1 cellular context compared by ENCODE assay signal in the genomic region with DNA sequence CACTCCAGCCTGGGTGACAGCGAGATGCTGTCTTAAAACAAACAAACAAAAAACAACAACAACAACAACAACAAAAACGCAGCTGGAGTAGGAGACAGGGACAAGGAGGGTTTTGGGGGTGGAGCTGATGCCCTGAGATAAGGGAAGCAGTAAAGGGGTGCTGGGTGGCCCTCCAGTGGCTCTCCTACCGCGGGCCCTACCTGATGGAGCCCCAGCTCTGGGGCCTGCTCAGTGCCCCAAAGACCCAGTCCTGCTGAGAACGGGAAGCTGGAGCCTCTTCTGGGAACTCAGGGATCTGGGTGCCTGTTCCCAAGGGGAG.
TF ChIP-seq lines count a peak whose summit lies in the region.

No MANE protein-coding gene starts in this region.

TF ChIP-seq in IMR-90, 13 proteins besides CTCF, POLR2A, EP300 and RAD21:
- TF ChIP-seq MAZ (IDR thresholded peaks at IDR 0.05; ENCODE audit: borderline replicate concordance, low read depth, low read length) = no peak
- TF ChIP-seq NFE2L2 (IDR thresholded peaks at IDR 0.05; ENCODE audit: low read depth, low read length) = no peak
- TF ChIP-seq CHD1 (IDR thresholded peaks at IDR 0.05; ENCODE audit: low read depth, low read length) = no peak
- no peak for TF ChIP-seq FOS (IDR thresholded peaks at IDR 0.05; ENCODE audit: low read depth, low read length)
- TF ChIP-seq, protein P1, sequence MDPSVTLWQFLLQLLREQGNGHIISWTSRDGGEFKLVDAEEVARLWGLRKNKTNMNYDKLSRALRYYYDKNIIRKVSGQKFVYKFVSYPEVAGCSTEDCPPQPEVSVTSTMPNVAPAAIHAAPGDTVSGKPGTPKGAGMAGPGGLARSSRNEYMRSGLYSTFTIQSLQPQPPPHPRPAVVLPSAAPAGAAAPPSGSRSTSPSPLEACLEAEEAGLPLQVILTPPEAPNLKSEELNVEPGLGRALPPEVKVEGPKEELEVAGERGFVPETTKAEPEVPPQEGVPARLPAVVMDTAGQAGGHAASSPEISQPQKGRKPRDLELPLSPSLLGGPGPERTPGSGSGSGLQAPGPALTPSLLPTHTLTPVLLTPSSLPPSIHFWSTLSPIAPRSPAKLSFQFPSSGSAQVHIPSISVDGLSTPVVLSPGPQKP (IDR thresholded peaks at IDR 0.05; ENCODE audit: borderline replicate concordance, low read depth, low read length) = no peak
- TF ChIP-seq BHLHE40 (IDR thresholded peaks at IDR 0.05; ENCODE audit: low read depth, low read length) = no peak
- TF ChIP-seq MXI1 (IDR thresholded peaks at IDR 0.05; ENCODE audit: borderline replicate concordance, low read depth, low read length) = no peak
- TF ChIP-seq RCOR1 (IDR thresholded peaks at IDR 0.05; ENCODE audit: insufficient replicate concordance, low read length) = no peak
- TF ChIP-seq, protein P2, sequence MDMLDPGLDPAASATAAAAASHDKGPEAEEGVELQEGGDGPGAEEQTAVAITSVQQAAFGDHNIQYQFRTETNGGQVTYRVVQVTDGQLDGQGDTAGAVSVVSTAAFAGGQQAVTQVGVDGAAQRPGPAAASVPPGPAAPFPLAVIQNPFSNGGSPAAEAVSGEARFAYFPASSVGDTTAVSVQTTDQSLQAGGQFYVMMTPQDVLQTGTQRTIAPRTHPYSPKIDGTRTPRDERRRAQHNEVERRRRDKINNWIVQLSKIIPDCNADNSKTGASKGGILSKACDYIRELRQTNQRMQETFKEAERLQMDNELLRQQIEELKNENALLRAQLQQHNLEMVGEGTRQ (IDR thresholded peaks at IDR 0.05; ENCODE audit: low read depth, low read length) = no peak
